ENCODE assay signal across 1 cellular context in the genomic region with DNA sequence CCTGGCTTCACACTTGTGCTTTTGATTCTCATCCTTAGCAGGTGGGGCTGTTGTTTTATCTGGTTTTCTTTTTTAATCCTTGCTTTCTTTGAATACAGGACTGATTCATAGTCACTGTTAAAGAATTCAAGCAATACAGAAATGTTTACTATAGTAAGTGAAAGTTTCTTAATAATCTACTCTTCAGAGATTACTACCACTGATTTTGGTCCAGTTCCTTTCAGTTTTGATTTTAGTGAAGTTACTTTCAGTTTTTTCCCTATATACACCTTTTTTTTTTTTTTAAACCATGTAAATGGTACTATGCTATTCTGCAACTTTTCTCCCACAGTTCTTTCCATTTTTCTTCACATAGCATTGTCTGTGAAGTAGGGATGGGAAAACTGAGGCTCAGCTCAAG.
A peak's percentile ranks its signal among the peaks of the same experiment; 100 is the strongest.
TF ChIP-seq lines count a peak whose summit lies in the region.

No MANE protein-coding gene starts in this region.

TF ChIP-seq in GM12878, 131 proteins besides CTCF, POLR2A, EP300 and RAD21:
- TF ChIP-seq EED (IDR thresholded peaks at IDR 0.05; ENCODE audit: low read depth) (no peak), MTA2 (IDR thresholded peaks at IDR 0.05; ENCODE audit: low read depth) (no peak), ZNF384 (IDR thresholded peaks at IDR 0.05; ENCODE audit: borderline replicate concordance, low read depth, low read length) (peak; percentile 84), STAT3 (IDR thresholded peaks at IDR 0.05; ENCODE audit: low read depth, low read length) (no peak), NFIC (IDR thresholded peaks at IDR 0.05; ENCODE audit: low read depth, low read length) (no peak), ZSCAN29 (IDR thresholded peaks at IDR 0.05) (no peak), JUNB (IDR thresholded peaks at IDR 0.05) (peak; percentile 62)
- TF ChIP-seq, protein P1, sequence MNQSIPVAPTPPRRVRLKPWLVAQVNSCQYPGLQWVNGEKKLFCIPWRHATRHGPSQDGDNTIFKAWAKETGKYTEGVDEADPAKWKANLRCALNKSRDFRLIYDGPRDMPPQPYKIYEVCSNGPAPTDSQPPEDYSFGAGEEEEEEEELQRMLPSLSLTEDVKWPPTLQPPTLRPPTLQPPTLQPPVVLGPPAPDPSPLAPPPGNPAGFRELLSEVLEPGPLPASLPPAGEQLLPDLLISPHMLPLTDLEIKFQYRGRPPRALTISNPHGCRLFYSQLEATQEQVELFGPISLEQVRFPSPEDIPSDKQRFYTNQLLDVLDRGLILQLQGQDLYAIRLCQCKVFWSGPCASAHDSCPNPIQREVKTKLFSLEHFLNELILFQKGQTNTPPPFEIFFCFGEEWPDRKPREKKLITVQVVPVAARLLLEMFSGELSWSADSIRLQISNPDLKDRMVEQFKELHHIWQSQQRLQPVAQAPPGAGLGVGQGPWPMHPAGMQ (IDR thresholded peaks at IDR 0.05; ENCODE audit: borderline replicate concordance): no peak
TF ChIP-seq in GM12878: peak in this region for 2.
